ENCODE assay signal across 25 cellular contexts in the genomic region with DNA sequence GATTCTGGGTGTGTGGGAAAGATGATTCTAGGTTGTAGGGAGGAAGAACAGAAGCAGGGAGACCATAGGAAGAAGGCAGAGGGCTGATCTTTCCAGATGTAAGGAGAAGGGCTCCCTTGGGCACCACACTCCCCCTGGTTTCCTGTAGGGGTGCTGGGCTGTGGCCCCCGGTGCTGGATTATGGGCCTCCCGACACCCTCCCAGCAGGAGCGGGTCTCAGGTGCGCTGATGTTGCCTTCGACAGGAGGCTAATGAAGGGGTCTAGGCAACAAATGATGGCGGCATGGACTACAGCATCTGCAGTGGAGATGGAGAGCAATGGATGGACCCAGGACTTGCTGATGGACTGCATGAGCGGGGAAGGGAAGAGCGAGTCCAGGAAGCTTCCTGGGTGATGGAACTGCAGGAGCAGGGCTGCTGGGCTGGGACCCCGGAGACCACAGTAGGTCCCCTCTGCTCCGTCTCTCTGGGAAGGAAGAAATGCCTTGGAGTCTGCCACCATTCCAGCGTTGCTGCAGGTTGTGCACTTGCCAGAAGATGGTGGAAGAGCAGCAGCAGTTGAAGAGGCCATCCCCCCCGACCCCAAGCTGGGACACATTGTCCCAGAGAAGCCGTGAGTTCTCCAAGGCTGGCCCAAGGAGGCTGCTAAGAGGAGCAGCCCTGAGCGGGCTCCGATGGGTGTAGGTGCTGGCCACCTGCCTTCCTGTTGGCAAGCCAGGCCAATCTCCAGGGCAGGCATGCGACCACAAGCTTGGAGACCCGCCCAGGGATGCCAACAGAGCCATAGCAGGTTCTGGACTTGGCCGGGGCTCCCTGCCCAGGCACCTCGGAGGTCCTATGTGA.
"Had no signal": no experiment of that assay in that cellular context is flagged by ENCODE, and none has a peak within 500 bp of the region (broad histone marks: within the 10 kb centered on the region; RNA-seq: fewer than 3 reads in every experiment).

No MANE protein-coding gene starts in this region.

- H3K9ac ChIP-seq: parathyroid adenoma had no signal

- DNase-seq: cerebellar nuclear complex; cortex of kidney; effector memory CD8-positive, alpha-beta T cell; head of caudate nucleus; kidney glomerular epithelial cell; mesenchymal stem cell; naive thymus-derived CD4-positive, alpha-beta T cell; stimulated activated CD4-positive, alpha-beta T cell treated with anti-CD3 and anti-CD28 coated beads, Interleukin-12 subunit alpha, Interleukin-12 subunit beta, amount 100 ng/mL, for 4 hours; stimulated activated CD4-positive, alpha-beta T cell treated with anti-CD3 and anti-CD28 coated beads, Interleukin-1b, Interleukin-23, amount 100 ng/mL, for 48 hours; stimulated activated CD4-positive, alpha-beta T cell treated with anti-CD3 and anti-CD28 coated beads, Interleukin-4, amount 100 ng/mL, for 1 hour; stimulated activated CD8-positive, alpha-beta memory T cell treated with anti-CD3 and anti-CD28 coated beads, Interleukin-4, amount 100 ng/mL, for 48 hours; stimulated activated naive CD4-positive, alpha-beta T cell; stimulated activated naive CD8-positive, alpha-beta T cell treated with anti-CD3 and anti-CD28 coated beads, Interleukin-15, amount 100 ng/mL, for 72 hours; transverse colon; upper lobe of right lung; uterus had no signal

- H3K4me3 ChIP-seq: hepatocyte, smooth muscle cell, suprapubic skin, transverse colon, upper lobe of right lung, uterus had no signal

- H2AFZ ChIP-seq: hepatocyte, parathyroid adenoma had no signal

- H3K36me3 ChIP-seq: neutrophil, suprapubic skin, transverse colon, upper lobe of right lung, uterus had no signal

- H3K27me3 ChIP-seq: hepatocyte, transverse colon, upper lobe of right lung, uterus had no signal

- H3K79me2 ChIP-seq: hepatocyte, parathyroid adenoma had no signal

- FAIRE-seq: endometrium, frontal cortex, islet of Langerhans had no signal

- H3K9me3 ChIP-seq: neutrophil, suprapubic skin, transverse colon, upper lobe of right lung, uterus had no signal

- ATAC-seq: effector memory CD8-positive, alpha-beta T cell; naive thymus-derived CD4-positive, alpha-beta T cell; sciatic nerve; stimulated activated naive CD8-positive, alpha-beta T cell treated with anti-CD3 and anti-CD28 coated beads, Interleukin-15, amount 100 ng/mL, for 72 hours; upper lobe of right lung had no signal

- H3K4me1 ChIP-seq: parathyroid adenoma, uterus had no signal

- H3K27ac ChIP-seq: hepatocyte, neutrophil, parathyroid adenoma, suprapubic skin, transverse colon, upper lobe of right lung, uterus had no signal

- H3K4me2 ChIP-seq: hepatocyte, smooth muscle cell had no signal
